ENCODE assay signal across 8 cellular contexts in genomic region chr17:78974635-78975591, GRCh38. TPM values are rescaled to one million over a fixed set of nuclear protein-coding genes. Genes with fewer than 3 reads are reported as not detected.
A peak's percentile ranks its signal among the peaks of the same experiment; 100 is the strongest.
DNase-seq lines count a peak whose midpoint lies in the region; ATAC-seq and TF ChIP-seq lines count a peak whose summit lies in the region.

No MANE protein-coding gene starts in this region.

- CTCF ChIA-PET in HEK293 (lab: Yijun Ruan, JAX) (interaction anchor here (0.6 to 1.7 kb wide), 5 partner anchors 47 to 626 kb away, joined by 3 to 7 read pairs (median 3); no protein-coding TSS in a partner anchor), RWPE1 (lab: Yijun Ruan, JAX) (interaction anchor here (0.6 to 1.8 kb wide), 3 partner anchors 9 to 109 kb away, joined by 3 to 6 read pairs (median 4); no protein-coding TSS in a partner anchor)

- ATAC-seq in GM18520 (IDR thresholded peaks at IDR 0.05; ENCODE audit: unreplicated experiment) (no peak), HG03342 (IDR thresholded peaks at IDR 0.05; ENCODE audit: unreplicated experiment) (no peak), HG03439 (IDR thresholded peaks at IDR 0.05; ENCODE audit: unreplicated experiment) (no peak)

- H3K27ac ChIP-seq in HEK293 (ENCODE audit: extremely low read depth, low read depth, low read length) (peak overlapping the region; percentile 14), RWPE1 (peak overlapping the region; percentile 88)

- DNase-seq in RWPE1 (ENCODE audit: low spot score): peak; percentile 73
- DNase-seq in fibroblast of the aortic adventitia (ENCODE audit: low read depth): peak; percentile 89
- DNase-seq in pons (ENCODE audit: low spot score): peak; percentile 42
- no peak for DNase-seq in central memory CD4-positive, alpha-beta T cell

- POLR2A ChIA-PET in HEK293 (lab: Yijun Ruan, JAX): interaction anchor here (0.5 to 1.4 kb wide), 2 partner anchors 121 to 133 kb away, joined by 3 to 4 read pairs; no protein-coding TSS in a partner anchor
- POLR2A ChIA-PET in RWPE1 (lab: Yijun Ruan, JAX; ENCODE audit: low non-redundant PET): no interaction called here

- H3K4me1 ChIP-seq in HEK293 (ENCODE audit: control insufficient read depth, insufficient read depth, low read length): peaks cover 21% of the 10 kb centered on the region

- H3K36me3 ChIP-seq in HEK293 (ENCODE audit: control insufficient read depth in 2 of 2, insufficient read depth in 1 of 2, low read length in 2 of 2): peaks cover 4 to 74% of the 10 kb centered on the region in 2 experiments; a peak in 2 of 3 replicates

- TF ChIP-seq CTCF in HEK293 (tag by site-specific recombination; IDR thresholded peaks at IDR 0.05) (no peak), RWPE1 (conservative IDR thresholded peaks at IDR 0.05; ENCODE audit: low read depth) (no peak), fibroblast of the aortic adventitia (IDR thresholded peaks at IDR 0.05; ENCODE audit: insufficient read depth, low read length) (no peak)

- H3K4me3 ChIP-seq in HEK293 (ENCODE audit: low read depth, low read length): no peak overlapping the region
- H3K4me3 ChIP-seq in fibroblast of the aortic adventitia (ENCODE audit: low read depth, low read length): peak overlapping the region; percentile 25

- no peaks in the 10 kb centered on the region for H3K9me3 ChIP-seq in HEK293 (ENCODE audit: control insufficient read depth, insufficient read depth, low read depth, low read length)

TF ChIP-seq in HEK293, 187 proteins besides CTCF, POLR2A, EP300 and RAD21 (continues in another document):
- TF ChIP-seq, protein P1, sequence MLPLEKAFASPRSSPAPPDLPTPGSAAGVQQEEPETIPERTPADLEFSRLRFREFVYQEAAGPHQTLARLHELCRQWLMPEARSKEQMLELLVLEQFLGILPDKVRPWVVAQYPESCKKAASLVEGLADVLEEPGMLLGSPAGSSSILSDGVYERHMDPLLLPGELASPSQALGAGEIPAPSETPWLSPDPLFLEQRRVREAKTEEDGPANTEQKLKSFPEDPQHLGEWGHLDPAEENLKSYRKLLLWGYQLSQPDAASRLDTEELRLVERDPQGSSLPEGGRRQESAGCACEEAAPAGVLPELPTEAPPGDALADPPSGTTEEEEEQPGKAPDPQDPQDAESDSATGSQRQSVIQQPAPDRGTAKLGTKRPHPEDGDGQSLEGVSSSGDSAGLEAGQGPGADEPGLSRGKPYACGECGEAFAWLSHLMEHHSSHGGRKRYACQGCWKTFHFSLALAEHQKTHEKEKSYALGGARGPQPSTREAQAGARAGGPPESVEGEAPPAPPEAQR (tag by site-specific recombination; IDR thresholded peaks at IDR 0.05): no peak
- TF ChIP-seq IKZF3 (tag by site-specific recombination; IDR thresholded peaks at IDR 0.05): no peak
- TF ChIP-seq ZNF624 (tag by site-specific recombination; IDR thresholded peaks at IDR 0.05): no peak
- TF ChIP-seq, protein P2, sequence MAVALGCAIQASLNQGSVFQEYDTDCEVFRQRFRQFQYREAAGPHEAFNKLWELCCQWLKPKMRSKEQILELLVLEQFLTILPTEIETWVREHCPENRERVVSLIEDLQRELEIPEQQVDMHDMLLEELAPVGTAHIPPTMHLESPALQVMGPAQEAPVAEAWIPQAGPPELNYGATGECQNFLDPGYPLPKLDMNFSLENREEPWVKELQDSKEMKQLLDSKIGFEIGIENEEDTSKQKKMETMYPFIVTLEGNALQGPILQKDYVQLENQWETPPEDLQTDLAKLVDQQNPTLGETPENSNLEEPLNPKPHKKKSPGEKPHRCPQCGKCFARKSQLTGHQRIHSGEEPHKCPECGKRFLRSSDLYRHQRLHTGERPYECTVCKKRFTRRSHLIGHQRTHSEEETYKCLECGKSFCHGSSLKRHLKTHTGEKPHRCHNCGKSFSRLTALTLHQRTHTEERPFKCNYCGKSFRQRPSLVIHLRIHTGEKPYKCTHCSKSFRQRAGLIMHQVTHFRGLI (tag by site-specific recombination; IDR thresholded peaks at IDR 0.05): peak; percentile 64
- TF ChIP-seq TRIM28 (IDR thresholded peaks at IDR 0.05; ENCODE audit: borderline replicate concordance, low read length): peak; percentile 72; the same call in 1 of the 2 replicates
- TF ChIP-seq, protein P3, sequence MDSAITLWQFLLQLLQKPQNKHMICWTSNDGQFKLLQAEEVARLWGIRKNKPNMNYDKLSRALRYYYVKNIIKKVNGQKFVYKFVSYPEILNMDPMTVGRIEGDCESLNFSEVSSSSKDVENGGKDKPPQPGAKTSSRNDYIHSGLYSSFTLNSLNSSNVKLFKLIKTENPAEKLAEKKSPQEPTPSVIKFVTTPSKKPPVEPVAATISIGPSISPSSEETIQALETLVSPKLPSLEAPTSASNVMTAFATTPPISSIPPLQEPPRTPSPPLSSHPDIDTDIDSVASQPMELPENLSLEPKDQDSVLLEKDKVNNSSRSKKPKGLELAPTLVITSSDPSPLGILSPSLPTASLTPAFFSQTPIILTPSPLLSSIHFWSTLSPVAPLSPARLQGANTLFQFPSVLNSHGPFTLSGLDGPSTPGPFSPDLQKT (IDR thresholded peaks at IDR 0.05; ENCODE audit: borderline replicate concordance, low read depth, low read length): no peak
- TF ChIP-seq ZBTB48 (tag by site-specific recombination; IDR thresholded peaks at IDR 0.05): peak; percentile 100
- TF ChIP-seq, protein P4, sequence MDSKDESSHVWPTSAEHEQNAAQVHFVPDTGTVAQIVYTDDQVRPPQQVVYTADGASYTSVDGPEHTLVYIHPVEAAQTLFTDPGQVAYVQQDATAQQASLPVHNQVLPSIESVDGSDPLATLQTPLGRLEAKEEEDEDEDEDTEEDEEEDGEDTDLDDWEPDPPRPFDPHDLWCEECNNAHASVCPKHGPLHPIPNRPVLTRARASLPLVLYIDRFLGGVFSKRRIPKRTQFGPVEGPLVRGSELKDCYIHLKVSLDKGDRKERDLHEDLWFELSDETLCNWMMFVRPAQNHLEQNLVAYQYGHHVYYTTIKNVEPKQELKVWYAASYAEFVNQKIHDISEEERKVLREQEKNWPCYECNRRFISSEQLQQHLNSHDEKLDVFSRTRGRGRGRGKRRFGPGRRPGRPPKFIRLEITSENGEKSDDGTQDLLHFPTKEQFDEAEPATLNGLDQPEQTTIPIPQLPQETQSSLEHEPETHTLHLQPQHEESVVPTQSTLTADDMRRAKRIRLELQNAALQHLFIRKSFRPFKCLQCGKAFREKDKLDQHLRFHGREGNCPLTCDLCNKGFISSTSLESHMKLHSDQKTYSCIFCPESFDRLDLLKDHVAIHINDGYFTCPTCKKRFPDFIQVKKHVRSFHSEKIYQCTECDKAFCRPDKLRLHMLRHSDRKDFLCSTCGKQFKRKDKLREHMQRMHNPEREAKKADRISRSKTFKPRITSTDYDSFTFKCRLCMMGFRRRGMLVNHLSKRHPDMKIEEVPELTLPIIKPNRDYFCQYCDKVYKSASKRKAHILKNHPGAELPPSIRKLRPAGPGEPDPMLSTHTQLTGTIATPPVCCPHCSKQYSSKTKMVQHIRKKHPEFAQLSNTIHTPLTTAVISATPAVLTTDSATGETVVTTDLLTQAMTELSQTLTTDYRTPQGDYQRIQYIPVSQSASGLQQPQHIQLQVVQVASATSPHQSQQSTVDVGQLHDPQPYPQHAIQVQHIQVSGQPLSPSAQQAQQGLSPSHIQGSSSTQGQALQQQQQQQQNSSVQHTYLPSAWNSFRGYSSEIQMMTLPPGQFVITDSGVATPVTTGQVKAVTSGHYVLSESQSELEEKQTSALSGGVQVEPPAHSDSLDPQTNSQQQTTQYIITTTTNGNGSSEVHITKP (tag by site-specific recombination; IDR thresholded peaks at IDR 0.05): 0 out of 2 replicates have a peak, but pooled peaks have one; percentile 10
- no peak for TF ChIP-seq ZNF274 (IDR thresholded peaks at IDR 0.05; ENCODE audit: low read length)
- no peak for TF ChIP-seq ZNF274 (tag by site-specific recombination; IDR thresholded peaks at IDR 0.05; ENCODE audit: borderline replicate concordance)
- TF ChIP-seq KLF16 (tag by site-specific recombination; IDR thresholded peaks at IDR 0.05): no peak
- TF ChIP-seq, protein P5, sequence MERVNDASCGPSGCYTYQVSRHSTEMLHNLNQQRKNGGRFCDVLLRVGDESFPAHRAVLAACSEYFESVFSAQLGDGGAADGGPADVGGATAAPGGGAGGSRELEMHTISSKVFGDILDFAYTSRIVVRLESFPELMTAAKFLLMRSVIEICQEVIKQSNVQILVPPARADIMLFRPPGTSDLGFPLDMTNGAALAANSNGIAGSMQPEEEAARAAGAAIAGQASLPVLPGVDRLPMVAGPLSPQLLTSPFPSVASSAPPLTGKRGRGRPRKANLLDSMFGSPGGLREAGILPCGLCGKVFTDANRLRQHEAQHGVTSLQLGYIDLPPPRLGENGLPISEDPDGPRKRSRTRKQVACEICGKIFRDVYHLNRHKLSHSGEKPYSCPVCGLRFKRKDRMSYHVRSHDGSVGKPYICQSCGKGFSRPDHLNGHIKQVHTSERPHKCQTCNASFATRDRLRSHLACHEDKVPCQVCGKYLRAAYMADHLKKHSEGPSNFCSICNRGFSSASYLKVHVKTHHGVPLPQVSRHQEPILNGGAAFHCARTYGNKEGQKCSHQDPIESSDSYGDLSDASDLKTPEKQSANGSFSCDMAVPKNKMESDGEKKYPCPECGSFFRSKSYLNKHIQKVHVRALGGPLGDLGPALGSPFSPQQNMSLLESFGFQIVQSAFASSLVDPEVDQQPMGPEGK (tag by site-specific recombination; IDR thresholded peaks at IDR 0.05): 0 out of 2 replicates have a peak, but pooled peaks have one; percentile 15
- no peak for TF ChIP-seq RBAK (tag by site-specific recombination; IDR thresholded peaks at IDR 0.05)
- TF ChIP-seq ZNF677 (tag by site-specific recombination; IDR thresholded peaks at IDR 0.05): no peak
- TF ChIP-seq SP7 (tag by site-specific recombination; IDR thresholded peaks at IDR 0.05): 0 out of 2 replicates have a peak, but pooled peaks have one; percentile 17
- TF ChIP-seq ZNF521 (tag by site-specific recombination; IDR thresholded peaks at IDR 0.05): no peak

RNA-seq across cellular contexts. Expression of gene LGALS3BP, which starts 4.8 kb away (rescaled TPM):
- 87.2 and 270 TPM in 2 replicates for total RNA-seq in fibroblast of the aortic adventitia (ENCODE audit: low replicate concordance)

RNA-seq across cellular contexts. Expression of gene CANT1, which starts 34.7 kb away (rescaled TPM):
- 33.4 and 53.0 TPM in 2 replicates for total RNA-seq in fibroblast of the aortic adventitia (ENCODE audit: low replicate concordance)

RNA-seq across cellular contexts. Expression of gene C1QTNF1, which starts 49.1 kb away (rescaled TPM):
- 42.1 and 44.3 TPM in 2 replicates for total RNA-seq in fibroblast of the aortic adventitia (ENCODE audit: low replicate concordance)

RNA-seq across cellular contexts. Expression of gene TIMP2, which starts 49.7 kb away (rescaled TPM):
- total RNA-seq in fibroblast of the aortic adventitia (ENCODE audit: low replicate concordance): 132 and 180 TPM in 2 replicates
